3 cellular contexts compared by ENCODE assay signal in the genomic region with DNA sequence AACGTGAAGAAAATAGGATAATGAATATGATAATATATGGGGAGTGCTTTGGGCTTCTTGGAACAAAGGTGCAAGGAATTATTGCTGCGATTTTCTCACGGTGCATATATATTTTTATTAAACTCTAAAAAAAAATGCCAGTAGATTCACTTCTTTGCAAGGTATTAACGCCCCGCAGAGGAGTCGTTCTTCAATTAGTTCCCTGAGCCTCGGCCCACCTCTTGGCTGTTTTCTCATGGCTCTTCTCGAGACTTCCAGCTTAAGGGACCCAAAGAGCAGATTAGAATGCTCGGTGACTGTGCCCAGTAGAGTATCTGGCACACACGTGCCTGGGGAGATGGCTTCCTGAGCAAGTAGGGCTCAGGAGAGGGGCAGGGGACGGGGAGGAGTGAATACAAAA.
"Had no signal": no experiment of that assay in that cellular context is flagged by ENCODE, and none has a peak within 500 bp of the region (broad histone marks: within the 10 kb centered on the region; RNA-seq: fewer than 3 reads in every experiment).

No MANE protein-coding gene starts in this region.

- H3K4me3 ChIP-seq: GM12878 had no signal

- DNase-seq: GDM1, GF-D8 had no signal
